Comparison of ENCODE assay signal across 14 cellular contexts in the genomic region with DNA sequence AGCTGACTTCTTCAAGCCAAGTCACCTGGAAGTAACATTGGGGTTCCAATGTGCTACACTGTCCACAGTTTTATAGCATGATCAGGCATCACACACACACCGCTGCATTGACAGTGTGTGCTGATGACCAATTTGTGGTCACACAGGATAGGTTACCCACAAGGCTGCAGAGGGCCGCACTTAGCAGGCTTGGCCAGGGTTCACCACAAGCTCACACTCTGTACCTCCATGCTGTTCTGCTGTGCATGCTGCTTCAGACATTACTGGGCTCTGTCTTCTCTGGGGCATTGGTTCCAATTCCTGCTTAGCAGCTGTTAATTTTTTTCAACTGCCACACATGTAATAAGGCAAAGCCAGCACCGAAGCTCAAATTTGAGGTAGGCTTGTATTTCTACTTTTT.
"Had no signal": no experiment of that assay in that cellular context is flagged by ENCODE, and none has a peak within 500 bp of the region (broad histone marks: within the 10 kb centered on the region; RNA-seq: fewer than 3 reads in every experiment).

No MANE protein-coding gene starts in this region.

- H3K27me3 ChIP-seq: colonic mucosa, heart right ventricle, right lobe of liver, spleen, testis, tibial nerve had no signal

- H3K27ac ChIP-seq: colonic mucosa, heart right ventricle, lower lobe of right lung, neutrophil, psoas muscle, right lobe of liver, spleen, testis, tibial nerve had no signal

- DNase-seq: lower lobe of right lung, psoas muscle, spleen had no signal

- H3K4me1 Mint-ChIP-seq: endodermal cell, memory B cell, naive B cell had no signal

- H3K9me3 ChIP-seq: colonic mucosa, lower lobe of right lung, neutrophil, psoas muscle, right lobe of liver, testis had no signal

- H3K4me3 ChIP-seq: colonic mucosa, heart right ventricle, lower lobe of right lung, psoas muscle, right lobe of liver, spleen, testis, tibial nerve had no signal

- H3K36me3 ChIP-seq: colonic mucosa, heart right ventricle, lower lobe of right lung, neutrophil, right lobe of liver, spleen, tibial nerve had no signal

- H3K4me1 ChIP-seq: colonic mucosa, psoas muscle, right lobe of liver, testis had no signal

- H3K4me3 Mint-ChIP-seq: endodermal cell; memory B cell; naive B cell; stimulated activated naive B cell treated with anti-CD40 and anti-IgM and Interleukin-4, amounts not matched to agents 10 μg/mL and 1 μg/mL and 100 μg/mL, for 72 hours; stimulated activated naive CD8-positive, alpha-beta T cell treated with anti-CD3 and anti-CD28 coated beads, Interleukin-15, amount 100 ng/mL, for 72 hours had no signal

- H3K36me3 Mint-ChIP-seq: memory B cell; naive B cell; stimulated activated naive B cell treated with anti-CD40 and anti-IgM and Interleukin-4, amounts not matched to agents 10 μg/mL and 1 μg/mL and 100 μg/mL, for 72 hours had no signal

- H3K27ac Mint-ChIP-seq: endodermal cell; memory B cell; naive B cell; stimulated activated naive B cell treated with anti-CD40 and anti-IgM and Interleukin-4, amounts not matched to agents 10 μg/mL and 1 μg/mL and 100 μg/mL, for 72 hours; stimulated activated naive CD8-positive, alpha-beta T cell treated with anti-CD3 and anti-CD28 coated beads, Interleukin-15, amount 100 ng/mL, for 72 hours had no signal
